ENCODE assay signal across 1 cellular context in the genomic region with DNA sequence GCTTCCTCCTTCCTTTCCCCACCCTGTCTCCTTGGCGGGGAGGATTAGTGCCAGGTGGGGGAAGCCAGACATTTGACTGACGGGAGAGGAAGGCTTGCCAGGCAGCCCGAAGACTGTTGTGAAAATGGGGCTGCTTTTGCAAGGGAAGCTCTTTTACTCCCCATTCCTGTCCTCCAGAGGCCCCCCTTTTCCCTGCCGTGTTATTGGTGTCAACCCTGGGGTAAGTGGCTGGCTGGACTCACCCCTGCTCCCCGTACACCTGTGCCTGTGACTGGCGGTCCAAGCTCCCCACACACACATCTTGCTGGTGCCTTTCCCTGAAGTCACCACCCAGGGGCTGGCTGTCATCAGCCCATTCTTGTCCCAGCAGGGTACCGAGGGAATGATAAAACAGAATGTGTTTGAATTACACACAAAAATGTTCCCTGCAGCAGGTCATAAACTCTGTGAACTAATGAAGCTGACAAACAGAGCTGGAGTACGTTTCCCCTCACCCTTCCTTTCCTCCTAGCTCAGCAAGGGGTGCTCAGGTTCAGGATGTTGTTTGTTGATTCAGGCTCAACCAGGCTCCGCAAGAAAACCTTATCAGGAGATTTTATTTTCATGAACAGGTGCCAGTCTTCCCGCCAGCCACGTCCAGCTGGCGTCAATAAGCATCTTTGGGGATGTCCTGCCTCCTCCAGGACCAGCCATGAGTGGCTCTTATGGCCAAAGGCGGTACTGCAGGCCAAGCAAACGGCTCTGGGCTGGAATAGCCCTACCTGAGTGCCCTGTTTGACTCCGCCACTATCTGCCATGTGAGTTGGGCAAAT.
TF ChIP-seq lines count a peak whose summit lies in the region.

No MANE protein-coding gene starts in this region.

TF ChIP-seq in HepG2, 621 proteins besides CTCF, POLR2A, EP300 and RAD21 (continued from another document):
- TF ChIP-seq, protein P1, sequence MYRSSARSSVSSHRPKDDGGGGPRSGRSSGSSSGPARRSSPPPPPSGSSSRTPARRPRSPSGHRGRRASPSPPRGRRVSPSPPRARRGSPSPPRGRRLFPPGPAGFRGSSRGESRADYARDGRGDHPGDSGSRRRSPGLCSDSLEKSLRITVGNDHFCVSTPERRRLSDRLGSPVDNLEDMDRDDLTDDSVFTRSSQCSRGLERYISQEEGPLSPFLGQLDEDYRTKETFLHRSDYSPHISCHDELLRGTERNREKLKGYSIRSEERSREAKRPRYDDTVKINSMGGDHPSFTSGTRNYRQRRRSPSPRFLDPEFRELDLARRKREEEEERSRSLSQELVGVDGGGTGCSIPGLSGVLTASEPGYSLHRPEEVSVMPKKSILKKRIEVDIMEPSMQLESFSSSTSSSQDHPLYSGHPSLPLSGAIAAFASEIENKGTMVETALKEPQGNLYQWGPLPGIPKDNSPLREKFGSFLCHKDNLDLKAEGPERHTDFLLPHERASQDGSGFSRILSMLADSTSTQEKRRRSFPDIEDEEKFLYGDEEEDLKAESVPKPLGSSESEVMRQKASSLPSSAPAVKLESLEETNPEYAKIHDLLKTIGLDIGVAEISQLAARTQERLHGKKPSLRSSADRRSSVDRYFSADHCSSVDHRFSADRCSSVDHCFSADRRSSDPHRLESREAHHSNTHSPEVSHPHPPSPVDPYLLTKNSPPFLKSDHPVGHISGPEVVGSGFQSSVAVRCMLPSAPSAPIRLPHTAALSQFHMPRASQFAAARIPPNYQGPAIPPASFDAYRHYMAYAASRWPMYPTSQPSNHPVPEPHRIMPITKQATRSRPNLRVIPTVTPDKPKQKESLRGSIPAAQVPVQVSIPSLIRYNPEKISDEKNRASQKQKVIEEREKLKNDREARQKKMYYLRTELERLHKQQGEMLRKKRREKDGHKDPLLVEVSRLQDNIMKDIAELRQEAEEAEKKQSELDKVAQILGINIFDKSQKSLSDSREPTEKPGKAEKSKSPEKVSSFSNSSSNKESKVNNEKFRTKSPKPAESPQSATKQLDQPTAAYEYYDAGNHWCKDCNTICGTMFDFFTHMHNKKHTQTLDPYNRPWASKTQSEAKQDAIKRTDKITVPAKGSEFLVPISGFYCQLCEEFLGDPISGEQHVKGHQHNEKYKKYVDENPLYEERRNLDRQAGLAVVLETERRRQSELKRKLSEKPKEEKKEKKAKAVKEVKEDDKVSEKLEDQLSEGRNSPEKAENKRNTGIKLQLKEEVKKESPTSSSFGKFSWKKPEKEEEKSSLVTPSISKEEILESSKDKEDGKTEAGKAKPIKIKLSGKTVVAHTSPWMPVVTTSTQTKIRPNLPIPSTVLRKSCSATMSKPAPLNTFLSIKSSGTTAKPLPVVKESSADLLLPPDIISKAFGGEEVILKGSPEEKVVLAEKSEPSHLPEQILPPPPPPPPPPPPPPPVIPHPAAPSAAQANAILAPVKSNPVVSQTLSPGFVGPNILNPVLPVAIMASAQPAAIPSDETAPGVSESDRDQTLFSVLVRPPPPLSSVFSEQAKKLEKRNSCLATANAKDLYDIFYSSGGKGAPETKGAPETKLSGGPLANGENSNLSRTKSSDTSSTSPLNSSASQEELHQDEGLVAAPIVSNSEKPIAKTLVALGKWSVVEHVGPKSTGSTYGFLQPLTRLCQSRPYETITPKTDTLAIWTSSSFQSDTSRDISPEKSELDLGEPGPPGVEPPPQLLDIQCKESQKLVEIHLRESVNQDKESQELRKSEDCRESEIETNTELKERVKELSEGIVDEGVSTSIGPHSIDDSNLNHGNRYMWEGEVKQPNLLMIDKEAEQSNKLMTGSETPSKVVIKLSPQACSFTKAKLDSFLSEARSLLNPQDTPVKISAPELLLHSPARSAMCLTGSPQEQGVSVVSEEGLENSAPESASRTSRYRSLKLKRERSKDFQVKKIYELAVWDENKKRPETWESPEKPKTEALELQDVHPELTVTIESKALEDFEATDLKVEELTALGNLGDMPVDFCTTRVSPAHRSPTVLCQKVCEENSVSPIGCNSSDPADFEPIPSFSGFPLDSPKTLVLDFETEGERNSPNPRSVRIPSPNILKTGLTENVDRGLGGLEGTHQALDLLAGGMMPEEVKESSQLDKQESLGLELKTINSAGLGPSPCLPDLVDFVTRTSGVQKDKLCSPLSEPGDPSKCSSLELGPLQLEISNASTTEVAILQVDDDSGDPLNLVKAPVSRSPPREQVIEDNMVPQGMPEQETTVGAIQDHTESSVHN (CRISPR knock-in tag; IDR thresholded peaks at IDR 0.05) = no peak
- TF ChIP-seq HIVEP1 (CRISPR knock-in tag; IDR thresholded peaks at IDR 0.05) = 0 out of 2 replicates have a peak, but pooled peaks have one; percentile 54
- TF ChIP-seq PHF8 (CRISPR knock-in tag; IDR thresholded peaks at IDR 0.05) = no peak
- TF ChIP-seq ZNF574 (CRISPR knock-in tag; IDR thresholded peaks at IDR 0.05) = no peak
- TF ChIP-seq, protein P2, sequence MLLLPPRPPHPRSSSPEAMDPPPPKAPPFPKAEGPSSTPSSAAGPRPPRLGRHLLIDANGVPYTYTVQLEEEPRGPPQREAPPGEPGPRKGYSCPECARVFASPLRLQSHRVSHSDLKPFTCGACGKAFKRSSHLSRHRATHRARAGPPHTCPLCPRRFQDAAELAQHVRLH (CRISPR knock-in tag; IDR thresholded peaks at IDR 0.05; ENCODE audit: borderline replicate concordance, low read depth) = 0 out of 2 replicates have a peak, but pooled peaks have one; percentile 38
- TF ChIP-seq KDM2A (CRISPR knock-in tag; IDR thresholded peaks at IDR 0.05; ENCODE audit: borderline replicate concordance, low read depth) = peak; percentile 42; the same call in 1 of the 2 replicates
- no peak for TF ChIP-seq ZFP62 (CRISPR knock-in tag; IDR thresholded peaks at IDR 0.05)
- peak; percentile 86 for TF ChIP-seq XRCC5 (optimal IDR thresholded peaks at IDR 0.05; ENCODE audit: low read length)
- TF ChIP-seq FOXA3 (CRISPR knock-in tag; IDR thresholded peaks at IDR 0.05) = peak; percentile 44; the same call in 1 of the 2 replicates
- 0 out of 2 replicates have a peak, but pooled peaks have one; percentile 12 for TF ChIP-seq BCL6 (CRISPR knock-in tag; IDR thresholded peaks at IDR 0.05)
- TF ChIP-seq POLR2AphosphoS5 (IDR thresholded peaks at IDR 0.05; ENCODE audit: low read depth, low read length) = no peak
- peak; percentile 44 for TF ChIP-seq YY1 (IDR thresholded peaks at IDR 0.05; ENCODE audit: insufficient read depth, insufficient replicate concordance, low read depth, low read length)
- TF ChIP-seq PCBP1 (IDR thresholded peaks at IDR 0.05; ENCODE audit: borderline replicate concordance, low read depth, low read length) = no peak
- TF ChIP-seq ZNF460 (CRISPR knock-in tag; IDR thresholded peaks at IDR 0.05; ENCODE audit: borderline replicate concordance) = no peak
- TF ChIP-seq TEAD2 (CRISPR knock-in tag; IDR thresholded peaks at IDR 0.05) = no peak
- TF ChIP-seq ISX (CRISPR knock-in tag; conservative IDR thresholded peaks at IDR 0.05) = no peak
- 0 out of 2 replicates have a peak, but pooled peaks have one; percentile 15 for TF ChIP-seq FOXK1 (CRISPR knock-in tag; IDR thresholded peaks at IDR 0.05; ENCODE audit: borderline replicate concordance, low read depth)
- TF ChIP-seq HMGA1 (CRISPR knock-in tag; conservative IDR thresholded peaks at IDR 0.05) = no peak
- TF ChIP-seq SNAPC2 (CRISPR knock-in tag; IDR thresholded peaks at IDR 0.05) = no peak
TF ChIP-seq in HepG2: peak in this region for 20.
